In genomic region chr18:59068672-59069071, GRCh38 we compare ENCODE assay signal across 25 cellular contexts.
"Had no signal": no experiment of that assay in that cellular context is flagged by ENCODE, and none has a peak within 500 bp of the region (broad histone marks: within the 10 kb centered on the region; RNA-seq: fewer than 3 reads in every experiment).

No MANE protein-coding gene starts in this region.

- H3K4me1 ChIP-seq: pancreas, right lobe of liver, thyroid gland, upper lobe of left lung, vagina had no signal

- DNase-seq: nephron progenitor cell; nucleus accumbens; pancreas; psoas muscle; right cardiac atrium; right lobe of liver; sigmoid colon; small intestine; stimulated activated CD4-positive, alpha-beta T cell treated with anti-CD3 and anti-CD28 coated beads, Interleukin-15, amount 100 ng/mL, for 24 hours; stimulated activated CD4-positive, alpha-beta T cell treated with anti-CD3 and anti-CD28 coated beads, Interleukin-2, amount 100 ng/mL, for 24 hours; stimulated activated CD4-positive, alpha-beta T cell treated with anti-CD3 and anti-CD28 coated beads, Interleukin-2, amount 100 ng/mL, for 48 hours; stimulated activated CD4-positive, alpha-beta T cell treated with anti-CD3 and anti-CD28 coated beads, Interleukin-4, amount 100 ng/mL, for 24 hours; stimulated activated naive B cell treated with anti-CD40 and anti-IgM and Interleukin-4, amounts not matched to agents 10 μg/mL and 1 μg/mL and 100 μg/mL, for 72 hours; stimulated activated naive CD4-positive, alpha-beta T cell treated with Interleukin-2 at 50 U/mL for 16 hours; stomach; thyroid gland; trophoblast cell; upper lobe of left lung had no signal

- FAIRE-seq: pancreas, small intestine, urothelium cell line had no signal

- H3K4me3 ChIP-seq: pancreas, psoas muscle, right lobe of liver, sigmoid colon, stomach, thoracic aorta, thyroid gland, tibial nerve, upper lobe of left lung, vagina had no signal

- ATAC-seq: natural killer cell treated with Interleukin-12 subunit alpha and Interleukin-12 subunit beta and Interleukin-15 and Interleukin-18, amount 100 ng/mL, for 72 hours; pancreas; right cardiac atrium; right lobe of liver; stimulated activated effector memory CD8-positive, alpha-beta T cell treated with anti-CD3 and anti-CD28 coated beads, Interleukin-12 subunit alpha, Interleukin-12 subunit beta, amount 100 ng/mL, for 72 hours; stimulated activated naive B cell treated with anti-CD40 and anti-IgM and Interleukin-4, amounts not matched to agents 10 μg/mL and 1 μg/mL and 100 μg/mL, for 72 hours had no signal

- H3K27ac ChIP-seq: neutrophil, pancreas, psoas muscle, right lobe of liver, sigmoid colon, stomach, thoracic aorta, thyroid gland, tibial nerve, upper lobe of left lung, vagina had no signal

- H3K27me3 ChIP-seq: neutrophil, pancreas, right lobe of liver, sigmoid colon, stomach, thyroid gland, tibial nerve, upper lobe of left lung, vagina had no signal

- H3K36me3 ChIP-seq: neutrophil, pancreas, right lobe of liver, sigmoid colon, stomach, thoracic aorta, thyroid gland, tibial nerve, upper lobe of left lung, vagina had no signal

- H3K9me3 ChIP-seq: neutrophil, pancreas, psoas muscle, right lobe of liver, sigmoid colon, stomach, thoracic aorta, thyroid gland, tibial nerve, upper lobe of left lung, vagina had no signal
